In genomic region chr3:98598492-98598891, GRCh38 we compare ENCODE assay signal across 26 cellular contexts. TPM values are rescaled to one million over a fixed set of nuclear protein-coding genes. Genes with fewer than 3 reads are reported as not detected.
DNase-seq lines count a peak whose midpoint lies in the region; FAIRE-seq and TF ChIP-seq lines count a peak whose summit lies in the region.
"Had no signal": no experiment of that assay in that cellular context is flagged by ENCODE, and none has a peak within 500 bp of the region (broad histone marks: within the 10 kb centered on the region; RNA-seq: fewer than 3 reads in every experiment).

No MANE protein-coding gene starts in this region.

- DNase-seq in GM12891 (ENCODE audit: insufficient read length, low spot score) (no peak), GM19239 (ENCODE audit: insufficient read length, low spot score) (no peak), PC-9 (no peak), smooth muscle cell (lab: John Stamatoyannopoulos, UW; ENCODE audit: unreplicated experiment) (no peak), caudate nucleus (lab: John Stamatoyannopoulos, UW) (no peak), pons (ENCODE audit: low spot score) (no peak), cardiac septum (ENCODE audit: low spot score) (no peak)
- DNase-seq: Caco-2; CD8-positive, alpha-beta T cell; DMS79; EL; GDM1; GM23248; H7; KBM-7; MG63; NCI-H1105 treated with DMSO at 0.1 percent for 48 hours; NCI-H146; NCI-H1930; NCI-H446; NCI-H524 treated with DMSO at 0.1 percent for 48 hours; NCI-H82; Peyer's patch; SHP77 treated with DMSO at 0.1 percent for 48 hours; T-helper 17 cell had no signal

- 90% methylated on average over 2 of the region's 2 CpGs for WGBS in smooth muscle cell (ENCODE audit: low lambda C conversion rate)

- TF ChIP-seq POLR2A in GM12891 (IDR thresholded peaks at IDR 0.05; ENCODE audit: low read depth, low read length) = no peak

- no peak overlapping the region for H3K4me3 ChIP-seq in PC-9
- no peak overlapping the region for H3K4me3 ChIP-seq in smooth muscle cell
- H3K4me3 ChIP-seq: GM23248, MG63, Peyer's patch had no signal

- CTCF ChIA-PET in PC-9 (lab: Charles Lee) = no interaction called here

- H3K27me3 ChIP-seq in PC-9 (ENCODE audit: insufficient read depth, low read depth) (no peaks in the 10 kb centered on the region), smooth muscle cell (ENCODE audit: low read depth) (no peaks in the 10 kb centered on the region)
- H3K27me3 ChIP-seq: MG63, Peyer's patch had no signal

- H3K79me2 ChIP-seq in PC-9 (ENCODE audit: low read depth) = no peaks in the 10 kb centered on the region
- no peaks in the 10 kb centered on the region for H3K79me2 ChIP-seq in smooth muscle cell (ENCODE audit: low read depth)

- no peak overlapping the region for H3K27ac ChIP-seq in PC-9
- no peak overlapping the region for H3K27ac ChIP-seq in smooth muscle cell (ENCODE audit: low read depth)
- no peak overlapping the region for H3K27ac ChIP-seq in caudate nucleus (ENCODE audit: low read depth, low read length)
- H3K27ac ChIP-seq: C4-2B, GM23248, Peyer's patch had no signal

- no peaks in the 10 kb centered on the region for H3K36me3 ChIP-seq in PC-9 (ENCODE audit: low read depth)
- no peaks in the 10 kb centered on the region for H3K36me3 ChIP-seq in smooth muscle cell (ENCODE audit: low read depth)
- H3K36me3 ChIP-seq: MG63, Peyer's patch had no signal

- intact Hi-C loops in PC-9 (cut with micrococcal nuclease; ENCODE audit: unreplicated experiment) = loop anchor here (5.0 kb wide), 1 partner anchor 134 kb away; no protein-coding TSS in a partner anchor
- intact Hi-C loops in cardiac septum (cut with DNase I) = loop anchor here (10.0 kb wide), 2 partner anchors 186 to 1156 kb away; no protein-coding TSS in a partner anchor

- H2AFZ ChIP-seq in PC-9 (0 out of 2 replicates have a peak overlapping the region, but pooled peaks have one; percentile 4), smooth muscle cell (ENCODE audit: low read depth) (peak overlapping the region; percentile 9)
- H2AFZ ChIP-seq: GM23248 had no signal

- peak; percentile 75 for FAIRE-seq in GM12891 (lab: Jason Lieb, UNC)
- peak; percentile 68 for FAIRE-seq in GM19239 (lab: Jason Lieb, UNC)

- H3K9ac ChIP-seq in smooth muscle cell (ENCODE audit: low read depth) = no peak overlapping the region
- H3K9ac ChIP-seq: GM23248 had no signal

- POLR2A ChIA-PET in PC-9 (lab: Charles Lee; ENCODE audit: unreplicated experiment) = no interaction called here

- H4K20me1 ChIP-seq in PC-9 (ENCODE audit: insufficient read depth) (no peaks in the 10 kb centered on the region), smooth muscle cell (ENCODE audit: low read depth) (no peaks in the 10 kb centered on the region)

- H3K4me2 ChIP-seq in PC-9 (no peak overlapping the region), smooth muscle cell (no peak overlapping the region)

- no peaks in the 10 kb centered on the region for H3K4me1 ChIP-seq in PC-9 (replicated peaks; ENCODE audit: insufficient read depth)
- no peaks in the 10 kb centered on the region for H3K4me1 ChIP-seq in smooth muscle cell (ENCODE audit: low read depth)
- H3K4me1 ChIP-seq: Peyer's patch had no signal

- no peaks in the 10 kb centered on the region for H3K9me2 ChIP-seq in PC-9 (ENCODE audit: insufficient read depth)

- no peaks in the 10 kb centered on the region for H3K9me3 ChIP-seq in PC-9 (ENCODE audit: insufficient read depth, low read depth)
- no peaks in the 10 kb centered on the region for H3K9me3 ChIP-seq in smooth muscle cell (replicated peaks; ENCODE audit: low read depth)
- H3K9me3 ChIP-seq: Caco-2, MG63, Peyer's patch had no signal

- H3F3A ChIP-seq in PC-9 (ENCODE audit: insufficient read depth, low read depth) = 0 out of 2 replicates have a peak, but pooled peaks cover 7% of the 10 kb centered on the region
- H3F3A ChIP-seq in smooth muscle cell (ENCODE audit: low read depth) = no peaks in the 10 kb centered on the region

- BruUV-seq in PC-9 (replicated peaks; lab: Mats Ljungman, UMichigan) = no TSS peak

- TF ChIP-seq CTCF in PC-9 (conservative IDR thresholded peaks at IDR 0.05) (no peak; the same call in 1 of the 2 replicates), smooth muscle cell (IDR thresholded peaks at IDR 0.05; ENCODE audit: borderline replicate concordance, insufficient read depth, poor library complexity, severe bottlenecking) (no peak)

TF ChIP-seq in GM12891, 5 proteins besides CTCF, POLR2A, EP300 and RAD21:
- TF ChIP-seq POLR2AphosphoS5 (IDR thresholded peaks at IDR 0.05; ENCODE audit: low read depth, low read length) (no peak), TAF1 (IDR thresholded peaks at IDR 0.05; ENCODE audit: low read depth, low read length) (no peak), SPI1 (IDR thresholded peaks at IDR 0.05; ENCODE audit: low read depth, low read length) (peak; percentile 58; the same call in 1 of the 2 replicates), POU2F2 (IDR thresholded peaks at IDR 0.05; ENCODE audit: low read depth, low read length) (no peak)

RNA-seq across cellular contexts. Expression of gene CPOX, which starts 5.1 kb away (rescaled TPM):
- 71.3 TPM for polyA plus RNA-seq in GM12891 (2012; ENCODE audit: low read depth, missing spikeins)
- total RNA-seq in PC-9 (2021) (30.4 and 35.2 TPM in 2 replicates), smooth muscle cell (42.8 and 44.8 TPM in 2 replicates), cardiac septum (10.3 TPM)
- polyA plus RNA-seq in smooth muscle cell = 19.3 and 25.8 TPM in 2 replicates
